In genomic region chr1:177181280-177181630, GRCh38 we compare ENCODE assay signal across 1 cellular context.
TF ChIP-seq lines count a peak whose summit lies in the region.

No MANE protein-coding gene starts in this region.

TF ChIP-seq in GM12878, 131 proteins besides CTCF, POLR2A, EP300 and RAD21:
- TF ChIP-seq, protein P1, sequence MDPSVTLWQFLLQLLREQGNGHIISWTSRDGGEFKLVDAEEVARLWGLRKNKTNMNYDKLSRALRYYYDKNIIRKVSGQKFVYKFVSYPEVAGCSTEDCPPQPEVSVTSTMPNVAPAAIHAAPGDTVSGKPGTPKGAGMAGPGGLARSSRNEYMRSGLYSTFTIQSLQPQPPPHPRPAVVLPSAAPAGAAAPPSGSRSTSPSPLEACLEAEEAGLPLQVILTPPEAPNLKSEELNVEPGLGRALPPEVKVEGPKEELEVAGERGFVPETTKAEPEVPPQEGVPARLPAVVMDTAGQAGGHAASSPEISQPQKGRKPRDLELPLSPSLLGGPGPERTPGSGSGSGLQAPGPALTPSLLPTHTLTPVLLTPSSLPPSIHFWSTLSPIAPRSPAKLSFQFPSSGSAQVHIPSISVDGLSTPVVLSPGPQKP (IDR thresholded peaks at IDR 0.05; ENCODE audit: low read depth, low read length), result no peak
- TF ChIP-seq MTA2 (IDR thresholded peaks at IDR 0.05; ENCODE audit: low read depth) (no peak), SMARCA5 (IDR thresholded peaks at IDR 0.05) (no peak), BCL11A (IDR thresholded peaks at IDR 0.05; ENCODE audit: low read depth, low read length) (no peak), ASH2L (IDR thresholded peaks at IDR 0.05; ENCODE audit: borderline replicate concordance, low read depth) (no peak), NFXL1 (IDR thresholded peaks at IDR 0.05; ENCODE audit: borderline replicate concordance) (no peak), RFX5 (IDR thresholded peaks at IDR 0.05; ENCODE audit: low read depth, low read length) (no peak), BRCA1 (IDR thresholded peaks at IDR 0.05; ENCODE audit: low read depth, low read length) (no peak), ZNF24 (IDR thresholded peaks at IDR 0.05) (no peak), ZNF622 (IDR thresholded peaks at IDR 0.05) (no peak), DPF2 (IDR thresholded peaks at IDR 0.05) (no peak), REST (IDR thresholded peaks at IDR 0.05; ENCODE audit: low read depth, low read length) (no peak), MXI1 (IDR thresholded peaks at IDR 0.05; ENCODE audit: low read depth, low read length) (no peak), SRF (IDR thresholded peaks at IDR 0.05; ENCODE audit: low read depth in 2 of 2, low read length in 2 of 2) (no peak)
- TF ChIP-seq, protein P2, sequence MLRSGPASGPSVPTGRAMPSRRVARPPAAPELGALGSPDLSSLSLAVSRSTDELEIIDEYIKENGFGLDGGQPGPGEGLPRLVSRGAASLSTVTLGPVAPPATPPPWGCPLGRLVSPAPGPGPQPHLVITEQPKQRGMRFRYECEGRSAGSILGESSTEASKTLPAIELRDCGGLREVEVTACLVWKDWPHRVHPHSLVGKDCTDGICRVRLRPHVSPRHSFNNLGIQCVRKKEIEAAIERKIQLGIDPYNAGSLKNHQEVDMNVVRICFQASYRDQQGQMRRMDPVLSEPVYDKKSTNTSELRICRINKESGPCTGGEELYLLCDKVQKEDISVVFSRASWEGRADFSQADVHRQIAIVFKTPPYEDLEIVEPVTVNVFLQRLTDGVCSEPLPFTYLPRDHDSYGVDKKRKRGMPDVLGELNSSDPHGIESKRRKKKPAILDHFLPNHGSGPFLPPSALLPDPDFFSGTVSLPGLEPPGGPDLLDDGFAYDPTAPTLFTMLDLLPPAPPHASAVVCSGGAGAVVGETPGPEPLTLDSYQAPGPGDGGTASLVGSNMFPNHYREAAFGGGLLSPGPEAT (IDR thresholded peaks at IDR 0.05; ENCODE audit: low read depth), result no peak
